10 cellular contexts compared by ENCODE assay signal in the genomic region with DNA sequence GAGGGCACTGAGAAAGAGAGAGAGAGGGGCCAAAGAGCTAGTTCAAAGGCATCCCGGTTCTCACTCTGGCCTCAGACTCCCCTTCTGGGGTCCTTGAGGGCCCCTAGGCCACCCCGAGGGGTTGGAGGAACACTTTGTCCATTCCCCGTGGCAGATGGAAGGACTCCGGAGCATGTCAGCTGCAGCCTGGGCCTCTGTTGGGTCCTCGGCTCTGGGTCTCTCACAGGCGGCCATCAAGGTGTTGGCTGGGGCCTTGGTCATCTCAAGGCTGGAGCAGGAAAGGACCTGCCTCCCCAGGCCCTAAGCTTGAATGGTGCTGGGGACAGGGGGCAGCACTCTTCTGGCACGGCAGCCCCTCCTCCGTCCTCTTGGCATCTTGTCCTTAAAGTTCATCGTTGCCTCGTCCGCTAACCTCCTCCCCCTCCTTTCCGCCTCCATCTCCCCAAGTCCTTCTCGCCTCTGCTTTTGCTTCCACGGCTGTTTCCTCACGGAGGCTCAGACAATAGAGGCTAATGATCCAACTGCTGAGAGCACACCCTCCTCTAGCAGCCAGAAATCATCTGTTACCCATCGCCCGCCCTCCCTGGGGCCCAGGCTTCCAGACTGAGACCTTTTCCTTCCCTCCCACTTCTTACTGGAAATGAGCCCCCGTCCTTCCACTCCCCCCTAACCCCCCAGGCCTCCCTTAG. TPM values are rescaled to one million over a fixed set of nuclear protein-coding genes. Genes with fewer than 3 reads are reported as not detected.
A peak's percentile ranks its signal among the peaks of the same experiment; 100 is the strongest.
DNase-seq lines count a peak whose midpoint lies in the region; ATAC-seq and TF ChIP-seq lines count a peak whose summit lies in the region.
"Had no signal": no experiment of that assay in that cellular context is flagged by ENCODE, and none has a peak within 500 bp of the region (broad histone marks: within the 10 kb centered on the region; RNA-seq: fewer than 3 reads in every experiment).

No MANE protein-coding gene starts in this region.

- peak overlapping the region; percentile 80 to 89 for H3K27ac ChIP-seq in coronary artery
- H3K27ac ChIP-seq in mucosa of rectum (ENCODE audit: low read depth in 2 of 2, low read length in 2 of 2) = peak overlapping the region; percentile 77

- H3K4me3 ChIP-seq in coronary artery = no peak overlapping the region
- no peak overlapping the region for H3K4me3 ChIP-seq in mucosa of rectum (ENCODE audit: low read length in 2 of 2)

- no peak overlapping the region for H3K4me3 Mint-ChIP-seq in activated CD8-positive, alpha-beta memory T cell treated with anti-CD3 and anti-CD28 coated beads, Interleukin-2, amount 10 ng/mL, durations not matched to agents 7 days and 5 days
- H3K4me3 Mint-ChIP-seq in type B pancreatic cell = peak overlapping the region; percentile 55

- no peaks in the 10 kb centered on the region for H3K36me3 ChIP-seq in mucosa of rectum (ENCODE audit: control insufficient read depth in 2 of 2, insufficient read depth in 2 of 2, low read length in 2 of 2)

- H3K4me1 ChIP-seq in mucosa of rectum (ENCODE audit: control insufficient read depth in 2 of 2, insufficient read depth in 2 of 2, low read length in 2 of 2) = peaks cover 13 to 15% of the 10 kb centered on the region in 2 donors

- no peaks in the 10 kb centered on the region for H3K9me3 ChIP-seq in mucosa of rectum (ENCODE audit: control insufficient read depth in 2 of 2, low read length in 2 of 2)

- no peaks in the 10 kb centered on the region for H3K9me3 Mint-ChIP-seq in activated CD8-positive, alpha-beta memory T cell treated with anti-CD3 and anti-CD28 coated beads, Interleukin-2, amount 10 ng/mL, durations not matched to agents 7 days and 5 days (ENCODE audit: low read depth)
- no peaks in the 10 kb centered on the region for H3K9me3 Mint-ChIP-seq in type B pancreatic cell

- peak overlapping the region in 1 of 2 donors; percentile 26 for H3K9ac ChIP-seq in mucosa of rectum (ENCODE audit: low read depth in 1 of 2, low read length in 2 of 2)

- no peaks in the 10 kb centered on the region for H3K36me3 Mint-ChIP-seq in activated CD8-positive, alpha-beta memory T cell treated with anti-CD3 and anti-CD28 coated beads, Interleukin-2, amount 10 ng/mL, durations not matched to agents 7 days and 5 days
- no peaks in the 10 kb centered on the region for H3K36me3 Mint-ChIP-seq in type B pancreatic cell

- peak overlapping the region; percentile 52 for H3K27ac Mint-ChIP-seq in activated CD8-positive, alpha-beta memory T cell treated with anti-CD3 and anti-CD28 coated beads, Interleukin-2, amount 10 ng/mL, durations not matched to agents 7 days and 5 days
- H3K27ac Mint-ChIP-seq in type B pancreatic cell = peak overlapping the region; percentile 64

- no peaks in the 10 kb centered on the region for H3K27me3 ChIP-seq in mucosa of rectum (ENCODE audit: control insufficient read depth in 2 of 2, insufficient read depth in 2 of 2, low read length in 2 of 2)

- CTCF ChIA-PET in activated CD8-positive, alpha-beta memory T cell treated with anti-CD3 and anti-CD28 coated beads, Interleukin-2, amount 10 ng/mL, durations not matched to agents 7 days and 5 days (lab: Charles Lee) = interaction anchor here (2.7 to 27.4 kb wide), 3 partner anchors 9 to 179 kb away, joined by 10 to 447 read pairs (median 18); a partner anchor contains a TSS

- no peak for DNase-seq in activated CD8-positive, alpha-beta memory T cell treated with anti-CD3 and anti-CD28 coated beads, Interleukin-2, amount 10 ng/mL, durations not matched to agents 7 days and 5 days
- no peak for DNase-seq in activated CD8-positive, alpha-beta memory T cell treated with anti-CD3 and anti-CD28 coated beads, Interleukin-2, amount 50 U/mL, for 4 hours
- no peak for DNase-seq in coronary artery (ENCODE audit: low spot score)
- DNase-seq in type B pancreatic cell (ENCODE audit: extremely low spot score, unreplicated experiment) = no peak
- DNase-seq in AG08396 (ENCODE audit: low spot score) = no peak
- no peak for DNase-seq in NCI-H2081 treated with DMSO at 0.1 percent for 48 hours (lab: John Stamatoyannopoulos, UW)
- DNase-seq: NCI-H2171 had no signal

- peaks cover 3% of the 10 kb centered on the region for H3K27me3 Mint-ChIP-seq in activated CD8-positive, alpha-beta memory T cell treated with anti-CD3 and anti-CD28 coated beads, Interleukin-2, amount 10 ng/mL, durations not matched to agents 7 days and 5 days
- H3K27me3 Mint-ChIP-seq in type B pancreatic cell = no peaks in the 10 kb centered on the region

- TF ChIP-seq CTCF in coronary artery (IDR thresholded peaks at IDR 0.05) (no peak), type B pancreatic cell (conservative IDR thresholded peaks at IDR 0.05) (no peak)

- H3K4me1 Mint-ChIP-seq in activated CD8-positive, alpha-beta memory T cell treated with anti-CD3 and anti-CD28 coated beads, Interleukin-2, amount 10 ng/mL, durations not matched to agents 7 days and 5 days = peaks cover 69% of the 10 kb centered on the region
- peaks cover 25% of the 10 kb centered on the region for H3K4me1 Mint-ChIP-seq in type B pancreatic cell (ENCODE audit: unreplicated experiment)

- ATAC-seq in activated CD8-positive, alpha-beta memory T cell treated with anti-CD3 and anti-CD28 coated beads, Interleukin-2, amount 10 ng/mL, durations not matched to agents 7 days and 5 days = no peak
- ATAC-seq in GM18498 (IDR thresholded peaks at IDR 0.05; ENCODE audit: unreplicated experiment) = no peak

RNA-seq across cellular contexts. Expression of a gene that starts 23.3 kb away (rescaled TPM):
- total RNA-seq in activated CD8-positive, alpha-beta memory T cell treated with anti-CD3 and anti-CD28 coated beads, Interleukin-2, amount 10 ng/mL, durations not matched to agents 7 days and 5 days = 10 to 100 TPM; 43.5 to 83.9 TPM
- not detected in 2 replicates for total RNA-seq in type B pancreatic cell (ENCODE audit: low replicate concordance)
- total RNA-seq: H4 had no signal

RNA-seq across cellular contexts. Expression of a gene that starts 40.6 kb away (rescaled TPM):
- total RNA-seq in activated CD8-positive, alpha-beta memory T cell treated with anti-CD3 and anti-CD28 coated beads, Interleukin-2, amount 10 ng/mL, durations not matched to agents 7 days and 5 days = 1 to 10 TPM; 4.2 to 5.8 TPM
- 1.8 and 2.3 TPM in 2 replicates for total RNA-seq in type B pancreatic cell (ENCODE audit: low replicate concordance)
- total RNA-seq: H4 had no signal

Comparison
In these comparisons a context has a peak if more than half of its experiments do, and no peak if none do; other contexts are left out.
1. RNA of a gene that starts 23.3 kb away (total RNA-seq): 43.5 to 83.9 TPM in activated CD8-positive, alpha-beta memory T cell treated with anti-CD3 and anti-CD28 coated beads, Interleukin-2, amount 10 ng/mL, durations not matched to agents 7 days and 5 days; not detected in type B pancreatic cell; every median in the first group is over 10 times any median in the second.